ENCODE assay signal across 22 cellular contexts in genomic region chr5:179055436-179055835, GRCh38. TPM values are rescaled to one million over a fixed set of nuclear protein-coding genes. Genes with fewer than 3 reads are reported as not detected.
DNase-seq lines count a peak whose midpoint lies in the region; ATAC-seq and TF ChIP-seq lines count a peak whose summit lies in the region.
"Had no signal": no experiment of that assay in that cellular context is flagged by ENCODE, and none has a peak within 500 bp of the region (broad histone marks: within the 10 kb centered on the region; RNA-seq: fewer than 3 reads in every experiment).

No MANE protein-coding gene starts in this region.

- no peaks in the 10 kb centered on the region for H3F3A ChIP-seq in GM23338 (replicated peaks; ENCODE audit: low read depth)

- ATAC-seq in GM23338, result no peak
- no peak for ATAC-seq in GM21737 (IDR thresholded peaks at IDR 0.05; ENCODE audit: unreplicated experiment)
- no peak for ATAC-seq in HG02852 (IDR thresholded peaks at IDR 0.05; ENCODE audit: unreplicated experiment)
- no peak for ATAC-seq in GM21390 (IDR thresholded peaks at IDR 0.05; ENCODE audit: unreplicated experiment)
- ATAC-seq: GM12878 had no signal

- no peaks in the 10 kb centered on the region for H4K20me1 ChIP-seq in GM23338 (replicated peaks; ENCODE audit: insufficient read depth)
- H4K20me1 ChIP-seq: BLaER1 had no signal

- H3K36me3 Mint-ChIP-seq in GM23338 (ENCODE audit: low read depth), result peaks cover 27% of the 10 kb centered on the region
- H3K36me3 Mint-ChIP-seq in mesothelial cell of epicardium, result peaks cover 7% of the 10 kb centered on the region
- H3K36me3 Mint-ChIP-seq in type B pancreatic cell, result peaks cover 4% of the 10 kb centered on the region
- H3K36me3 Mint-ChIP-seq: CD4-positive, CD25-positive, alpha-beta regulatory T cell had no signal

- TF ChIP-seq CTCF in GM23338 (conservative IDR thresholded peaks at IDR 0.05; ENCODE audit: low read depth in 2 of 2), result no peak
- no peak for TF ChIP-seq CTCF in mesothelial cell of epicardium (IDR thresholded peaks at IDR 0.05; ENCODE audit: unreplicated experiment)
- no peak for TF ChIP-seq CTCF in type B pancreatic cell (conservative IDR thresholded peaks at IDR 0.05)

- H3K4me1 ChIP-seq in GM23338 (ENCODE audit: insufficient read depth), result no peaks in the 10 kb centered on the region
- H3K4me1 ChIP-seq: BE2C, BLaER1, Caco-2 had no signal

- H3K79me2 ChIP-seq in GM23338 (replicated peaks; ENCODE audit: insufficient read depth), result no peaks in the 10 kb centered on the region

- no peak overlapping the region for H3K4me3 ChIP-seq in GM23338
- H3K4me3 ChIP-seq: BLaER1, GM12878 had no signal

- no peak overlapping the region for H3K4me3 Mint-ChIP-seq in GM23338
- H3K4me3 Mint-ChIP-seq in mesothelial cell of epicardium, result no peak overlapping the region
- no peak overlapping the region for H3K4me3 Mint-ChIP-seq in type B pancreatic cell
- H3K4me3 Mint-ChIP-seq: CD14-positive monocyte; CD4-positive, CD25-positive, alpha-beta regulatory T cell; CD8-positive, alpha-beta memory T cell had no signal

- no peak overlapping the region for H3K27ac ChIP-seq in GM23338 (ENCODE audit: low read depth)
- H3K27ac ChIP-seq: BLaER1 had no signal

- peaks cover 3% of the 10 kb centered on the region; the same call in 1 of the 2 replicates for H3K9me2 ChIP-seq in GM23338 (ENCODE audit: insufficient read depth)

- H2AFZ ChIP-seq in GM23338, result no peak overlapping the region

- H3K27me3 Mint-ChIP-seq in GM23338 (ENCODE audit: insufficient read depth, low read depth, poor library complexity) (peaks cover 6% of the 10 kb centered on the region), mesothelial cell of epicardium (ENCODE audit: low read depth) (no peaks in the 10 kb centered on the region), type B pancreatic cell (peaks cover 5% of the 10 kb centered on the region)
- H3K27me3 Mint-ChIP-seq: CD4-positive, CD25-positive, alpha-beta regulatory T cell had no signal

- no peak overlapping the region for H3K4me2 ChIP-seq in GM23338
- H3K4me2 ChIP-seq: BLaER1 had no signal

- H3K4me1 Mint-ChIP-seq in GM23338 (no peaks in the 10 kb centered on the region; the same call in 2 of the 3 replicates), mesothelial cell of epicardium (no peaks in the 10 kb centered on the region), type B pancreatic cell (ENCODE audit: unreplicated experiment) (no peaks in the 10 kb centered on the region)

- peak; percentile 15 for DNase-seq in GM23338 (ENCODE audit: low spot score)
- peak; percentile 56 for DNase-seq in islet precursor cell
- no peak for DNase-seq in mesothelial cell of epicardium (ENCODE audit: low spot score in 2 of 2, unreplicated experiment in 2 of 2)
- no peak for DNase-seq in type B pancreatic cell (ENCODE audit: extremely low spot score, unreplicated experiment)
- no peak for DNase-seq in SKM-1 (lab: John Stamatoyannopoulos, UW; ENCODE audit: unreplicated experiment)
- DNase-seq: 8988T; ACHN; BE2C; C1 segment of cervical spinal cord; Caco-2; Calu3; CD4-positive, alpha-beta memory T cell; CD4-positive, CD25-positive, alpha-beta regulatory T cell; CD8-positive, alpha-beta memory T cell; DMS79 treated with DMSO at 0.1 percent for 48 hours; GDM1 had no signal

- H3K9me3 Mint-ChIP-seq in GM23338, result peaks cover 78% of the 10 kb centered on the region
- peaks cover 47% of the 10 kb centered on the region for H3K9me3 Mint-ChIP-seq in mesothelial cell of epicardium
- H3K9me3 Mint-ChIP-seq in type B pancreatic cell, result peaks cover 12% of the 10 kb centered on the region

- no peaks in the 10 kb centered on the region for H3K36me3 ChIP-seq in GM23338 (ENCODE audit: insufficient read depth)
- H3K36me3 ChIP-seq: BE2C, BLaER1 had no signal

- H3K27ac Mint-ChIP-seq in GM23338 (no peak overlapping the region), mesothelial cell of epicardium (peak overlapping the region; percentile 57), type B pancreatic cell (peak overlapping the region; percentile 48)
- H3K27ac Mint-ChIP-seq: CD14-positive monocyte; CD4-positive, alpha-beta memory T cell; CD8-positive, alpha-beta memory T cell had no signal

- 0 out of 2 replicates have a peak, but pooled peaks cover 7% of the 10 kb centered on the region for H3K27me3 ChIP-seq in GM23338 (ENCODE audit: insufficient read depth)
- H3K27me3 ChIP-seq: BE2C, BLaER1 had no signal

TF ChIP-seq in GM23338, 12 proteins besides CTCF, POLR2A, EP300 and RAD21 (continues in another document):
- TF ChIP-seq ZNF114 (CRISPR knock-in tag; IDR thresholded peaks at IDR 0.05) (no peak), ZNF462 (CRISPR knock-in tag; IDR thresholded peaks at IDR 0.05) (no peak), JUNB (IDR thresholded peaks at IDR 0.05; ENCODE audit: unreplicated experiment) (no peak), ETS1 (IDR thresholded peaks at IDR 0.05) (no peak), CREB1 (CRISPR knock-in tag; IDR thresholded peaks at IDR 0.05; ENCODE audit: low read depth) (no peak), ZNF331 (CRISPR knock-in tag; IDR thresholded peaks at IDR 0.05; ENCODE audit: low read depth) (no peak)

RNA-seq across cellular contexts. Expression of gene ZNF354C, which starts 4.7 kb away (rescaled TPM):
- 9.8 and 11.3 TPM in 2 replicates for total RNA-seq in GM23338 (2014; rRNA removed; shearing (Covaris generic))
- polyA plus RNA-seq in GM23338 (2016; fragmentation: Nextera tagmentation; extraction: Ambion mirVana), result 0.99 and 1.6 TPM in 2 replicates
- total RNA-seq in mesothelial cell of epicardium (9.1 to 9.6 TPM (median 9.2 TPM) in 3 replicates), type B pancreatic cell (ENCODE audit: low replicate concordance) (3.3 and 7.8 TPM in 2 replicates)
- total RNA-seq: Caco-2 had no signal

RNA-seq across cellular contexts. Expression of gene ZNF879, which starts 31.8 kb away (rescaled TPM):
- total RNA-seq in GM23338 (2014; rRNA removed; shearing (Covaris generic)), result 3.5 and 5.6 TPM in 2 replicates
- polyA plus RNA-seq in GM23338 (2016; fragmentation: Nextera tagmentation; extraction: Ambion mirVana), result 3.0 and 3.9 TPM in 2 replicates
- total RNA-seq in mesothelial cell of epicardium (7.1 to 8.6 TPM (median 8.5 TPM) in 3 replicates), type B pancreatic cell (ENCODE audit: low replicate concordance) (4.8 and 7.2 TPM in 2 replicates)
- total RNA-seq: GM12878 had no signal

Comparison
In these comparisons a context has a peak if more than half of its experiments do, and no peak if none do; other contexts are left out.
1. DNase-seq: peak in GM23338 (single experiment) and islet precursor cell (single experiment); none in mesothelial cell of epicardium (0 of 2), type B pancreatic cell (single experiment) and SKM-1 (single experiment).